ENCODE assay signal across 6 cellular contexts in genomic region chr7:133274265-133274664, GRCh38.
"Had no signal": no experiment of that assay in that cellular context is flagged by ENCODE, and none has a peak within 500 bp of the region (broad histone marks: within the 10 kb centered on the region; RNA-seq: fewer than 3 reads in every experiment).

No MANE protein-coding gene starts in this region.

- H3K27me3 Mint-ChIP-seq: IgD-negative memory B cell had no signal

- DNase-seq: IMR-90 had no signal

- H3K4me3 ChIP-seq: K562 had no signal

- FAIRE-seq: HepG2, HTR-8/SVneo, K562 had no signal

- ATAC-seq: HepG2 had no signal

- H3K27ac Mint-ChIP-seq: IgD-negative memory B cell had no signal

- H3K4me3 Mint-ChIP-seq: IgD-negative memory B cell had no signal

- H3K27ac ChIP-seq: HL-60 had no signal
